11 cellular contexts compared by ENCODE assay signal in the genomic region with DNA sequence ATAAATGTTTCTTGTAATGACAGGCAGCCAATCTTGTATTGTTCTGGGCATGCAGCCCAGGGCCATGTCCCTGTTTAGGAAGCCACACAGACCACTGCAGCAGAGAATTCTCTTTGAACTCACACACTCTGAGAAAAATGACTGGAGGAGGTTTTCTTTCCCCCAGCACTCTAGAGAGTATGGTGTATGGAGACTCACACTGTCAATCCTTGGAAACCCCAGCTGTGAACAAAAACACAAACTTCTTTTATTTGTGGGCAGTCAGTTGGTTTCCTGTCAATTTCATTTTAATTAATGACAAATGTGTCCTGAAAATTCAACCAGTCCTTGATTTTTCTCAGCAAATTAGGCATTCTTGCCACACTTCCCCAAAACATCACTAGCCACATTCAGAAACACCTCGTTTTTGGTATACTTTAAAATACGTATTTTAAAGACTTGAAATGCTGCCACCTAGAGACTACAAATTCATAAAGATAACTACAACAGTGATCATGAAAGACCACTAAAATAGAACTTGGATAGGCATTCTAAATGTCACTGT. TPM values are rescaled to one million over a fixed set of nuclear protein-coding genes. Genes with fewer than 3 reads are reported as not detected.
DNase-seq lines count a peak whose midpoint lies in the region; TF ChIP-seq lines count a peak whose summit lies in the region.
"Had no signal": no experiment of that assay in that cellular context is flagged by ENCODE, and none has a peak within 500 bp of the region (broad histone marks: within the 10 kb centered on the region; RNA-seq: fewer than 3 reads in every experiment).

No MANE protein-coding gene starts in this region.

- intact Hi-C loops in A673 (cut with micrococcal nuclease; ENCODE audit: unreplicated experiment) (loop anchor here (5.0 to 10.0 kb wide), 2 partner anchors 1034 to 1106 kb away; no protein-coding TSS in a partner anchor), tibial artery (cut with DNase I; ENCODE audit: low total_unique reads) (no loop called here)

- H3K9ac ChIP-seq in OCI-LY3 (ENCODE audit: low read length) = no peak overlapping the region

- H2AFZ ChIP-seq in OCI-LY3 (ENCODE audit: low read depth, low read length) = no peak overlapping the region

- no peaks in the 10 kb centered on the region for H4K20me1 ChIP-seq in OCI-LY3 (ENCODE audit: insufficient read depth, low read length)

- no peaks in the 10 kb centered on the region for H3K27me3 ChIP-seq in A673 (replicated peaks; ENCODE audit: insufficient read depth, low read depth, low read length, poor library complexity)
- no peaks in the 10 kb centered on the region for H3K27me3 ChIP-seq in OCI-LY3 (ENCODE audit: low read depth, low read length)
- H3K27me3 ChIP-seq in tibial artery = no peaks in the 10 kb centered on the region

- peak; percentile 53 for DNase-seq in A673 (ENCODE audit: low spot score)
- peak; percentile 3 for DNase-seq in GM12865 (ENCODE audit: low read depth)
- DNase-seq in globus pallidus (ENCODE audit: low spot score) = peak; percentile 28
- no peak for DNase-seq in activated T-cell treated with anti-CD3 and anti-CD28 coated beads, Interleukin-2, amount 50 U/mL, for 48 hours
- no peak for DNase-seq in tibial artery
- DNase-seq in activated gamma-delta T cell (lab: John Stamatoyannopoulos, UW) = no peak
- DNase-seq in erythroblast (lab: John Stamatoyannopoulos, UW) = no peak
- DNase-seq: DND-41, NCI-H226, WERI-Rb-1 had no signal

- CTCF ChIA-PET in A673 (lab: Charles Lee) = no interaction called here

- POLR2A ChIA-PET in A673 (lab: Charles Lee; ENCODE audit: low non-redundant PET) = no interaction called here

- H3K9me3 ChIP-seq in A673 (ENCODE audit: low read depth, low read length, poor library complexity, severe bottlenecking) (no peaks in the 10 kb centered on the region), OCI-LY3 (ENCODE audit: insufficient read depth, low read length) (no peaks in the 10 kb centered on the region), tibial artery (peaks cover 0 to 3% (median 0%) of the 10 kb centered on the region in 3 donors)

- no peaks in the 10 kb centered on the region for H3K36me3 ChIP-seq in A673 (ENCODE audit: insufficient read depth, low read length, poor library complexity, severe bottlenecking)
- H3K36me3 ChIP-seq in OCI-LY3 (replicated peaks; ENCODE audit: low read depth, low read length) = no peaks in the 10 kb centered on the region
- H3K36me3 ChIP-seq in tibial artery = no peaks in the 10 kb centered on the region
- H3K36me3 ChIP-seq: WERI-Rb-1 had no signal

- H3K4me2 ChIP-seq in OCI-LY3 (ENCODE audit: low read length) = no peak overlapping the region

- H3K4me1 ChIP-seq in A673 (ENCODE audit: insufficient read depth, low read length, poor library complexity, severe bottlenecking) = no peaks in the 10 kb centered on the region
- peaks cover 5% of the 10 kb centered on the region; the same call in 1 of the 2 replicates for H3K4me1 ChIP-seq in OCI-LY3 (ENCODE audit: low read length)
- H3K4me1 ChIP-seq in tibial artery = peaks cover 0 to 10% (median 4%) of the 10 kb centered on the region in 4 donors

- no TSS peak for BruUV-seq in A673 (replicated peaks; lab: Mats Ljungman, UMichigan)

- no peak for TF ChIP-seq POLR2A in erythroblast (IDR thresholded peaks at IDR 0.05; ENCODE audit: low read length)

- TF ChIP-seq CTCF in A673 (conservative IDR thresholded peaks at IDR 0.05; ENCODE audit: low read depth, low read length) (peak; percentile 62; the same call in 1 of the 2 replicates), GM12865 (IDR thresholded peaks at IDR 0.05; ENCODE audit: insufficient read depth, low read depth, low read length, missing control alignments) (no peak), OCI-LY3 (IDR thresholded peaks at IDR 0.05; ENCODE audit: low read depth, low read length) (peak; percentile 44), tibial artery (IDR thresholded peaks at IDR 0.05) (no peak)

- H3K4me3 ChIP-seq in A673 (ENCODE audit: low read depth, low read length, poor library complexity, severe bottlenecking) = no peak overlapping the region
- no peak overlapping the region for H3K4me3 ChIP-seq in GM12865 (ENCODE audit: low read depth, low read length)
- no peak overlapping the region for H3K4me3 ChIP-seq in OCI-LY3 (ENCODE audit: low read length)
- H3K4me3 ChIP-seq in tibial artery = no peak overlapping the region

- H3K79me2 ChIP-seq in OCI-LY3 (ENCODE audit: low read length) = no peaks in the 10 kb centered on the region

- H3K27ac ChIP-seq in A673 (ENCODE audit: low read depth, low read length, poor library complexity, severe bottlenecking) (no peak overlapping the region), OCI-LY3 (ENCODE audit: low read length) (no peak overlapping the region), tibial artery (no peak overlapping the region)
- H3K27ac ChIP-seq: WERI-Rb-1 had no signal

RNA-seq across cellular contexts. Expression of a gene that starts 52.9 kb away (rescaled TPM):
- total RNA-seq in A673 (2021) = 19.6 and 25.0 TPM in 2 replicates

Comparison
In these comparisons a context has a peak if more than half of its experiments do, and no peak if none do; other contexts are left out.
1. DNase-seq: peak in A673 (single experiment), GM12865 (single experiment) and globus pallidus (single experiment); none in activated T-cell treated with anti-CD3 and anti-CD28 coated beads, Interleukin-2, amount 50 U/mL, for 48 hours (0 of 2), tibial artery (0 of 2), activated gamma-delta T cell (single experiment) and erythroblast (0 of 2).
2. CTCF ChIP-seq: peak in A673 (single experiment) and OCI-LY3 (single experiment); none in GM12865 (single experiment) and tibial artery (0 of 2).